In genomic region chr1:7679873-7680790, GRCh38 we compare ENCODE assay signal across 8 cellular contexts.
DNase-seq lines count a peak whose midpoint lies in the region; ATAC-seq, FAIRE-seq and TF ChIP-seq lines count a peak whose summit lies in the region.

No MANE protein-coding gene starts in this region.

- H3K9me3 ChIP-seq in GM12878 (replicated peaks; ENCODE audit: control insufficient read depth, insufficient read depth, low read length), result no peaks in the 10 kb centered on the region

- no peak for FAIRE-seq in GM12878 (lab: Jason Lieb, UNC)

- TF ChIP-seq CTCF in AG09309 (IDR thresholded peaks at IDR 0.05; ENCODE audit: control insufficient read depth, insufficient read depth, low read depth, low read length, missing control alignments) (no peak), HL-60 (IDR thresholded peaks at IDR 0.05; ENCODE audit: insufficient read depth, low read length) (no peak), GM12878 (IDR thresholded peaks at IDR 0.05 in 2 of 3, conservative IDR thresholded peaks at IDR 0.05 in 1 of 3; ENCODE audit: control insufficient read depth in 2 of 3, extremely low read depth in 1 of 3, insufficient read depth in 1 of 3, low read depth in 3 of 3, low read length in 3 of 3) (no peak), retinal pigment epithelial cell (conservative IDR thresholded peaks at IDR 0.05; ENCODE audit: low read depth, low read length) (no peak)

- TF ChIP-seq POLR2A in GM12878 (IDR thresholded peaks at IDR 0.05; ENCODE audit: low read depth, low read length), result no peak

- H3K36me3 ChIP-seq in GM12878 (ENCODE audit: control insufficient read depth in 2 of 2, insufficient read depth in 2 of 2, low read length in 1 of 2), result no peaks in the 10 kb centered on the region

- no peak overlapping the region for H3K27ac ChIP-seq in HL-60 (replicated peaks)
- H3K27ac ChIP-seq in GM12878 (ENCODE audit: control insufficient read depth, insufficient read depth), result no peak overlapping the region

- H3K4me2 ChIP-seq in GM12878 (ENCODE audit: control insufficient read depth, insufficient read depth), result peak overlapping the region; percentile 64

- no peaks in the 10 kb centered on the region for H4K20me1 ChIP-seq in GM12878 (ENCODE audit: control insufficient read depth, insufficient read depth)

- H3K4me1 ChIP-seq in GM12878 (ENCODE audit: control insufficient read depth, insufficient read depth, low read length), result no peaks in the 10 kb centered on the region

- H3K4me3 ChIP-seq in AG09309 (ENCODE audit: control insufficient read depth, low read depth, low read length), result peak overlapping the region; percentile 50
- peak overlapping the region; percentile 61 for H3K4me3 ChIP-seq in HL-60 (replicated peaks; ENCODE audit: insufficient read depth, low read length)
- 0 out of 2 replicates have a peak overlapping the region, but pooled peaks have one; percentile 27 for H3K4me3 ChIP-seq in GM12878
- peak overlapping the region; percentile 50 for H3K4me3 ChIP-seq in iPS-11a (ENCODE audit: low read depth, low read length)
- H3K4me3 ChIP-seq in retinal pigment epithelial cell (ENCODE audit: low read length), result peak overlapping the region; percentile 47

- BruUV-seq in GM12878 (replicated peaks; lab: Mats Ljungman, UMichigan), result no TSS peak

- H3K27me3 ChIP-seq in HL-60 (ENCODE audit: insufficient read depth, poor library complexity, severe bottlenecking), result peaks cover 21% of the 10 kb centered on the region
- H3K27me3 ChIP-seq in GM12878 (replicated peaks in 1 of 2; ENCODE audit: control insufficient read depth in 2 of 2, insufficient read depth in 2 of 2, low read length in 1 of 2), result peaks cover 6 to 10% of the 10 kb centered on the region in 2 experiments; a peak in 3 of 4 replicates

- no peak for DNase-seq in AG09309 (ENCODE audit: low read depth)
- peak in 1 of 2 experiments; percentile 36 for DNase-seq in HL-60 (ENCODE audit: low read depth in 1 of 2, low spot score in 1 of 2)
- DNase-seq in T-helper 2 cell, result peak in 4 of 5 experiments; percentile 22 to 41 (median 34)
- no peak for DNase-seq in GM12878 (ENCODE audit: low read depth, low spot score)
- no peak for DNase-seq in retinal pigment epithelial cell (ENCODE audit: low read depth)

- POLR2A ChIA-PET in GM12878 (lab: Charles Lee), result no interaction called here

- TF ChIP-seq RAD21 in GM12878 (IDR thresholded peaks at IDR 0.05; ENCODE audit: insufficient read depth, low read depth, low read length), result no peak

- no peak for TF ChIP-seq EP300 in GM12878 (IDR thresholded peaks at IDR 0.05; ENCODE audit: borderline replicate concordance in 1 of 2, control insufficient read depth in 1 of 2, low read depth in 2 of 2, low read length in 2 of 2)

- no peak for ATAC-seq in GM12878
- ATAC-seq in GM21529 (IDR thresholded peaks at IDR 0.05; ENCODE audit: unreplicated experiment), result no peak
- ATAC-seq in GM21717 (IDR thresholded peaks at IDR 0.05; ENCODE audit: unreplicated experiment), result no peak

- no peak overlapping the region for H2AFZ ChIP-seq in GM12878 (ENCODE audit: control insufficient read depth, low read depth, low read length)

- CTCF ChIA-PET in GM12878 (lab: Yijun Ruan, JAX), result interaction anchor here (0.9 to 1.7 kb wide), 2 partner anchors 11 to 13 kb away, joined by 3 to 8 read pairs; no protein-coding TSS in a partner anchor

- WGBS in GM12878 (ENCODE audit: insufficient coverage, insufficient replicate concordance, low lambda C conversion rate, missing lambda C conversion rate), result 12% methylated on average over 42 of the region's 81 CpGs

- in situ Hi-C loops in GM12878 (cut with MboI), result no loop called here

- RAD21 ChIA-PET in GM12878 (lab: Charles Lee; ENCODE audit: unreplicated experiment), result no interaction called here

- H3K9ac ChIP-seq in GM12878 (ENCODE audit: control insufficient read depth, insufficient read depth, low read length), result no peak overlapping the region

- SMC1A ChIA-PET in GM12878 (lab: Charles Lee; ENCODE audit: uncharacterized antibody, unreplicated experiment), result no interaction called here

- intact Hi-C loops in GM12878 (cut with micrococcal nuclease; ENCODE audit: unreplicated experiment), result no loop called here

- no peaks in the 10 kb centered on the region for H3K79me2 ChIP-seq in GM12878 (ENCODE audit: control insufficient read depth, insufficient read depth, low read length)

TF ChIP-seq in GM12878, 131 proteins besides CTCF, POLR2A, EP300 and RAD21:
- TF ChIP-seq NBN (IDR thresholded peaks at IDR 0.05) (no peak), HDAC6 (IDR thresholded peaks at IDR 0.05; ENCODE audit: unreplicated experiment) (peak; percentile 66)

Comparison
In these comparisons a context has a peak if more than half of its experiments do, and no peak if none do; other contexts are left out.
1. DNase-seq: peak in T-helper 2 cell (4 of 5); none in AG09309 (single experiment), GM12878 (single experiment) and retinal pigment epithelial cell (single experiment).
2. Peak in every context shown above with its lines, with median percentiles within 50 percentile points of each other: H3K4me3 ChIP-seq.